Comparison of ENCODE assay signal across 2 cellular contexts in the genomic region with DNA sequence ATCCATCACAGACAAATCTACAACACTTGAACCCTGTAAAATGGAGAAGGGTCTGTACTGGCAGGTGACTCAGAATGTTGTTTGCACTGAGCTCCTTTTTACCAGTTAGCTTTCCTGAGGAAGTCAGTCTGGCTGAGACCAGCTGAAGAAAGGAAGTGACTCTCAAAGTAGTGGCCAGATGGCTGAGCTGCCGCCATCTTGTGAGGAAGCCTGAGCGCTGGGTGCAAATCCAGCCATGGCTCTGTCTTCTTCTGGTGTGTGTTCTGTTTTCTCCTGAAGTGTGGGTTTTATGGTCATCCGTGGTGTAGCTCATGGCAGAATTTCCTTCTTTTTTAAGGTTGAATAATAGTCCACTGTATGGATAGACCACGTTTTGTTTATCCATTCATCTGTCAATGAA.
TF ChIP-seq lines count a peak whose summit lies in the region.

No MANE protein-coding gene starts in this region.

TF ChIP-seq in GM12878, 131 proteins besides CTCF, POLR2A, EP300 and RAD21:
- TF ChIP-seq NR2C1 (IDR thresholded peaks at IDR 0.05) (no peak), YY1 (IDR thresholded peaks at IDR 0.05; ENCODE audit: low read depth, low read length) (peak; percentile 74), ZNF384 (IDR thresholded peaks at IDR 0.05; ENCODE audit: borderline replicate concordance, low read depth, low read length) (no peak), CHD2 (IDR thresholded peaks at IDR 0.05; ENCODE audit: borderline replicate concordance, low read depth, low read length) (no peak), MEF2B (IDR thresholded peaks at IDR 0.05; ENCODE audit: partially characterized antibody, poor library complexity, severe bottlenecking) (no peak), NRF1 (conservative IDR thresholded peaks at IDR 0.05; ENCODE audit: low read depth, low read length) (no peak), GATAD2B (conservative IDR thresholded peaks at IDR 0.05; ENCODE audit: low read depth) (no peak), RFX5 (IDR thresholded peaks at IDR 0.05; ENCODE audit: low read depth, low read length) (no peak), SPI1 (IDR thresholded peaks at IDR 0.05; ENCODE audit: borderline replicate concordance, insufficient read depth, low read depth, low read length) (peak; percentile 20; the same call in 1 of the 2 replicates), ZNF274 (IDR thresholded peaks at IDR 0.05; ENCODE audit: insufficient read depth, insufficient read length) (no peak), ZNF217 (IDR thresholded peaks at IDR 0.05) (no peak), NFYA (IDR thresholded peaks at IDR 0.05; ENCODE audit: borderline replicate concordance, low read depth, low read length) (no peak)
- TF ChIP-seq, protein P1, sequence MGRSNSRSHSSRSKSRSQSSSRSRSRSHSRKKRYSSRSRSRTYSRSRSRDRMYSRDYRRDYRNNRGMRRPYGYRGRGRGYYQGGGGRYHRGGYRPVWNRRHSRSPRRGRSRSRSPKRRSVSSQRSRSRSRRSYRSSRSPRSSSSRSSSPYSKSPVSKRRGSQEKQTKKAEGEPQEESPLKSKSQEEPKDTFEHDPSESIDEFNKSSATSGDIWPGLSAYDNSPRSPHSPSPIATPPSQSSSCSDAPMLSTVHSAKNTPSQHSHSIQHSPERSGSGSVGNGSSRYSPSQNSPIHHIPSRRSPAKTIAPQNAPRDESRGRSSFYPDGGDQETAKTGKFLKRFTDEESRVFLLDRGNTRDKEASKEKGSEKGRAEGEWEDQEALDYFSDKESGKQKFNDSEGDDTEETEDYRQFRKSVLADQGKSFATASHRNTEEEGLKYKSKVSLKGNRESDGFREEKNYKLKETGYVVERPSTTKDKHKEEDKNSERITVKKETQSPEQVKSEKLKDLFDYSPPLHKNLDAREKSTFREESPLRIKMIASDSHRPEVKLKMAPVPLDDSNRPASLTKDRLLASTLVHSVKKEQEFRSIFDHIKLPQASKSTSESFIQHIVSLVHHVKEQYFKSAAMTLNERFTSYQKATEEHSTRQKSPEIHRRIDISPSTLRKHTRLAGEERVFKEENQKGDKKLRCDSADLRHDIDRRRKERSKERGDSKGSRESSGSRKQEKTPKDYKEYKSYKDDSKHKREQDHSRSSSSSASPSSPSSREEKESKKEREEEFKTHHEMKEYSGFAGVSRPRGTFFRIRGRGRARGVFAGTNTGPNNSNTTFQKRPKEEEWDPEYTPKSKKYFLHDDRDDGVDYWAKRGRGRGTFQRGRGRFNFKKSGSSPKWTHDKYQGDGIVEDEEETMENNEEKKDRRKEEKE (IDR thresholded peaks at IDR 0.05), result no peak
- TF ChIP-seq, protein P2, sequence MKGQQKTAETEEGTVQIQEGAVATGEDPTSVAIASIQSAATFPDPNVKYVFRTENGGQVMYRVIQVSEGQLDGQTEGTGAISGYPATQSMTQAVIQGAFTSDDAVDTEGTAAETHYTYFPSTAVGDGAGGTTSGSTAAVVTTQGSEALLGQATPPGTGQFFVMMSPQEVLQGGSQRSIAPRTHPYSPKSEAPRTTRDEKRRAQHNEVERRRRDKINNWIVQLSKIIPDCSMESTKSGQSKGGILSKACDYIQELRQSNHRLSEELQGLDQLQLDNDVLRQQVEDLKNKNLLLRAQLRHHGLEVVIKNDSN (IDR thresholded peaks at IDR 0.05; ENCODE audit: borderline replicate concordance, extremely low read length, insufficient read depth, low read depth, low read length), result no peak
- TF ChIP-seq, protein P3, sequence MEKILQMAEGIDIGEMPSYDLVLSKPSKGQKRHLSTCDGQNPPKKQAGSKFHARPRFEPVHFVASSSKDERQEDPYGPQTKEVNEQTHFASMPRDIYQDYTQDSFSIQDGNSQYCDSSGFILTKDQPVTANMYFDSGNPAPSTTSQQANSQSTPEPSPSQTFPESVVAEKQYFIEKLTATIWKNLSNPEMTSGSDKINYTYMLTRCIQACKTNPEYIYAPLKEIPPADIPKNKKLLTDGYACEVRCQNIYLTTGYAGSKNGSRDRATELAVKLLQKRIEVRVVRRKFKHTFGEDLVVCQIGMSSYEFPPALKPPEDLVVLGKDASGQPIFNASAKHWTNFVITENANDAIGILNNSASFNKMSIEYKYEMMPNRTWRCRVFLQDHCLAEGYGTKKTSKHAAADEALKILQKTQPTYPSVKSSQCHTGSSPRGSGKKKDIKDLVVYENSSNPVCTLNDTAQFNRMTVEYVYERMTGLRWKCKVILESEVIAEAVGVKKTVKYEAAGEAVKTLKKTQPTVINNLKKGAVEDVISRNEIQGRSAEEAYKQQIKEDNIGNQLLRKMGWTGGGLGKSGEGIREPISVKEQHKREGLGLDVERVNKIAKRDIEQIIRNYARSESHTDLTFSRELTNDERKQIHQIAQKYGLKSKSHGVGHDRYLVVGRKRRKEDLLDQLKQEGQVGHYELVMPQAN (conservative IDR thresholded peaks at IDR 0.05), result no peak

TF ChIP-seq in liver, 16 proteins besides CTCF, POLR2A, EP300 and RAD21:
- TF ChIP-seq HNF4G (IDR thresholded peaks at IDR 0.05) (no peak), SP1 (IDR thresholded peaks at IDR 0.05) (no peak), TAF1 (conservative IDR thresholded peaks at IDR 0.05) (no peak), RXRA (IDR thresholded peaks at IDR 0.05) (no peak), FOXA1 (IDR thresholded peaks at IDR 0.05) (no peak), NR2F2 (IDR thresholded peaks at IDR 0.05) (no peak)
- TF ChIP-seq, protein P4, sequence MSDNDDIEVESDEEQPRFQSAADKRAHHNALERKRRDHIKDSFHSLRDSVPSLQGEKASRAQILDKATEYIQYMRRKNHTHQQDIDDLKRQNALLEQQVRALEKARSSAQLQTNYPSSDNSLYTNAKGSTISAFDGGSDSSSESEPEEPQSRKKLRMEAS (IDR thresholded peaks at IDR 0.05), result no peak
- TF ChIP-seq, protein P5, sequence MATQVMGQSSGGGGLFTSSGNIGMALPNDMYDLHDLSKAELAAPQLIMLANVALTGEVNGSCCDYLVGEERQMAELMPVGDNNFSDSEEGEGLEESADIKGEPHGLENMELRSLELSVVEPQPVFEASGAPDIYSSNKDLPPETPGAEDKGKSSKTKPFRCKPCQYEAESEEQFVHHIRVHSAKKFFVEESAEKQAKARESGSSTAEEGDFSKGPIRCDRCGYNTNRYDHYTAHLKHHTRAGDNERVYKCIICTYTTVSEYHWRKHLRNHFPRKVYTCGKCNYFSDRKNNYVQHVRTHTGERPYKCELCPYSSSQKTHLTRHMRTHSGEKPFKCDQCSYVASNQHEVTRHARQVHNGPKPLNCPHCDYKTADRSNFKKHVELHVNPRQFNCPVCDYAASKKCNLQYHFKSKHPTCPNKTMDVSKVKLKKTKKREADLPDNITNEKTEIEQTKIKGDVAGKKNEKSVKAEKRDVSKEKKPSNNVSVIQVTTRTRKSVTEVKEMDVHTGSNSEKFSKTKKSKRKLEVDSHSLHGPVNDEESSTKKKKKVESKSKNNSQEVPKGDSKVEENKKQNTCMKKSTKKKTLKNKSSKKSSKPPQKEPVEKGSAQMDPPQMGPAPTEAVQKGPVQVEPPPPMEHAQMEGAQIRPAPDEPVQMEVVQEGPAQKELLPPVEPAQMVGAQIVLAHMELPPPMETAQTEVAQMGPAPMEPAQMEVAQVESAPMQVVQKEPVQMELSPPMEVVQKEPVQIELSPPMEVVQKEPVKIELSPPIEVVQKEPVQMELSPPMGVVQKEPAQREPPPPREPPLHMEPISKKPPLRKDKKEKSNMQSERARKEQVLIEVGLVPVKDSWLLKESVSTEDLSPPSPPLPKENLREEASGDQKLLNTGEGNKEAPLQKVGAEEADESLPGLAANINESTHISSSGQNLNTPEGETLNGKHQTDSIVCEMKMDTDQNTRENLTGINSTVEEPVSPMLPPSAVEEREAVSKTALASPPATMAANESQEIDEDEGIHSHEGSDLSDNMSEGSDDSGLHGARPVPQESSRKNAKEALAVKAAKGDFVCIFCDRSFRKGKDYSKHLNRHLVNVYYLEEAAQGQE (IDR thresholded peaks at IDR 0.05), result no peak
